ENCODE assay signal across 8 cellular contexts in the genomic region with DNA sequence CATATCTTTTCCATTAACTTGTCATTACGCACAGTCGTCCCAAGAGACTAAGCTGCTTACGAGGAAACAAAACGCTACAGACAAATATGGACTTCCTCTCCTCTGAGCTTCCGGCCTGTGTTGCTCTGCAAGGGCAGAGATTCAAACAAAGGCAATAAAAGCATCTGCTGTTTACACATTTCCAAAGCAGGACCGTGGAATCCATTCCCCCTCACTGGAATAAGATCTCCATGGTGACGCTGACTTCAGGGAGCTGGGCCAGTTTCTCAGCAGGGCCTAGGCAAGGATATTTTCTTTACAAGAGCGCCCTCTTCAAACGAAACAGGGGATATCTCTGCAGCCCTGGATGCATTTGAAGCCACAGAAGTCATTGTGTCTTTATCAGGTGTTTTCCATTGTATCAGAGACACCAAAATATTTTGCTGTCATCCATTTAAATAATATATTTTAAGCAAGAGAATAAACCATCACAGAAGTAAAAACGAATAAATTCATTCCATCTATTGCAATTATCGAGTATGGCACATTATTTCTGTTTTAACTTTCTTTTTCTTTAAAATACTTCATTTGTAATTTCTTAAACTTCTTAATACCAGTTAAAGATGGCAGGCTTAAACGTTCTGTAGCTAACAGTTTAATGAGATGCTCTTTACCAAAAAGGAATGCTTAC.
A peak's percentile ranks its signal among the peaks of the same experiment; 100 is the strongest.
DNase-seq lines count a peak whose midpoint lies in the region; ATAC-seq, FAIRE-seq and TF ChIP-seq lines count a peak whose summit lies in the region.

No MANE protein-coding gene starts in this region.

- H3K27ac ChIP-seq in HepG2 (ENCODE audit: extremely low read length, insufficient read depth, low read length), result no peak overlapping the region

- peaks cover 11% of the 10 kb centered on the region for H3K4me1 Mint-ChIP-seq in type B pancreatic cell (ENCODE audit: unreplicated experiment)

- peaks cover 2% of the 10 kb centered on the region for H3K27me3 Mint-ChIP-seq in type B pancreatic cell

- peak; percentile 89 for FAIRE-seq in D721Med (lab: Jason Lieb, UNC)
- no peak for FAIRE-seq in HepG2 (lab: Jason Lieb, UNC)

- H3K9me3 ChIP-seq in HepG2 (ENCODE audit: low read length), result peaks cover 6% of the 10 kb centered on the region; the same call in 1 of the 2 replicates

- peak; percentile 82 for ATAC-seq in HepG2
- ATAC-seq in HG03045 (IDR thresholded peaks at IDR 0.05; ENCODE audit: unreplicated experiment), result no peak
- ATAC-seq in GM19395 (IDR thresholded peaks at IDR 0.05; ENCODE audit: unreplicated experiment), result no peak

- no peaks in the 10 kb centered on the region for H4K20me1 ChIP-seq in HepG2 (ENCODE audit: insufficient read depth, low read length)

- no peaks in the 10 kb centered on the region; a peak in 1 of 5 replicates for H3K27me3 ChIP-seq in HepG2 (ENCODE audit: control insufficient read depth in 1 of 2, insufficient read depth in 2 of 2, low read length in 2 of 2)

- no peak for TF ChIP-seq RAD21 in HepG2 (CRISPR knock-in tag; IDR thresholded peaks at IDR 0.05)

- TF ChIP-seq CTCF in D721Med (IDR thresholded peaks at IDR 0.05; ENCODE audit: insufficient read depth, missing control alignments) (peak; percentile 66), HepG2 (CRISPR knock-in tag; IDR thresholded peaks at IDR 0.05) (peak; percentile 42; the same call in 1 of the 2 replicates), type B pancreatic cell (conservative IDR thresholded peaks at IDR 0.05) (peak; percentile 82)

- CTCF ChIA-PET in HepG2 (lab: Yijun Ruan, JAX; ENCODE audit: low intra/inter-chr PET ratio, low total read pairs), result no interaction called here

- no peak overlapping the region for H3K4me2 ChIP-seq in HepG2 (ENCODE audit: low read depth, low read length)

- H3K4me3 ChIP-seq in HepG2 (replicated peaks in 1 of 3; ENCODE audit: insufficient read depth in 1 of 3, low read depth in 2 of 3, low read length in 3 of 3), result no peak overlapping the region

- DNase-seq in D721Med (ENCODE audit: insufficient read length, low spot score), result no peak
- peak; percentile 37 for DNase-seq in HK-2 (ENCODE audit: unreplicated experiment)
- DNase-seq in NCI-H82 treated with DMSO at 0.1 percent for 48 hours (lab: John Stamatoyannopoulos, UW; ENCODE audit: unreplicated experiment), result peak; percentile 97
- peak; percentile 91 for DNase-seq in dermis blood vessel endothelial cell
- peak; percentile 12 for DNase-seq in HepG2 (ENCODE audit: low spot score)
- DNase-seq in type B pancreatic cell (ENCODE audit: extremely low spot score, unreplicated experiment), result no peak

- H3K9ac ChIP-seq in HepG2 (ENCODE audit: insufficient read depth, low read depth, low read length), result no peak overlapping the region

- no peak overlapping the region for H2AFZ ChIP-seq in HepG2 (ENCODE audit: low read length)

- H3K4me3 Mint-ChIP-seq in type B pancreatic cell, result peak overlapping the region; percentile 65

- no peaks in the 10 kb centered on the region for H3K36me3 ChIP-seq in HepG2 (replicated peaks in 1 of 2; ENCODE audit: control insufficient read depth in 1 of 2, insufficient read depth in 2 of 2, low read length in 2 of 2)

- in situ Hi-C loops in HepG2 (cut with HindIII; ENCODE audit: extremely low pct_ligation_motif_present, low pct_unique_long_range_greater_than_20kb), result no loop called here

- H3K9me3 Mint-ChIP-seq in type B pancreatic cell, result no peaks in the 10 kb centered on the region

- POLR2A ChIA-PET in HepG2 (lab: Yijun Ruan, JAX), result no interaction called here

- H3K36me3 Mint-ChIP-seq in type B pancreatic cell, result peaks cover 4% of the 10 kb centered on the region

- TF ChIP-seq EP300 in HepG2 (IDR thresholded peaks at IDR 0.05; ENCODE audit: low read depth in 2 of 2, low read length in 2 of 2) (no peak), HepG2 (CRISPR knock-in tag; IDR thresholded peaks at IDR 0.05; ENCODE audit: borderline replicate concordance) (no peak)

- TF ChIP-seq POLR2A in HepG2 (IDR thresholded peaks at IDR 0.05; ENCODE audit: insufficient read depth in 1 of 2, low read depth in 2 of 2, low read length in 2 of 2), result no peak

- intact Hi-C loops in HepG2 (cut with micrococcal nuclease; ENCODE audit: unreplicated experiment), result no loop called here

- no peaks in the 10 kb centered on the region for H3K79me2 ChIP-seq in HepG2 (ENCODE audit: insufficient read depth, low read length)

- no TSS peak for BruUV-seq in HepG2 (replicated peaks; lab: Mats Ljungman, UMichigan)

- 10% methylated on average over 12 of the region's 12 CpGs for WGBS in HepG2 (ENCODE audit: low lambda C conversion rate)

- H3K27ac Mint-ChIP-seq in type B pancreatic cell, result peak overlapping the region; percentile 53

- H3K4me1 ChIP-seq in HepG2 (ENCODE audit: insufficient read depth, low read length), result no peaks in the 10 kb centered on the region

TF ChIP-seq in HepG2, 621 proteins besides CTCF, POLR2A, EP300 and RAD21:
- TF ChIP-seq ZNF234 (CRISPR knock-in tag; conservative IDR thresholded peaks at IDR 0.05) (no peak), ZNF17 (CRISPR knock-in tag; IDR thresholded peaks at IDR 0.05) (no peak), PAX8 (CRISPR knock-in tag; IDR thresholded peaks at IDR 0.05; ENCODE audit: borderline replicate concordance) (no peak), TEAD3 (CRISPR knock-in tag; optimal IDR thresholded peaks at IDR 0.05; ENCODE audit: borderline replicate concordance) (no peak), ZFP1 (CRISPR knock-in tag; IDR thresholded peaks at IDR 0.05) (no peak), SRF (IDR thresholded peaks at IDR 0.05; ENCODE audit: low read depth, low read length) (peak; percentile 68; the same call in 1 of the 2 replicates), STAG1 (CRISPR knock-in tag; IDR thresholded peaks at IDR 0.05) (peak; percentile 16; the same call in 1 of the 2 replicates)
- TF ChIP-seq, protein P1, sequence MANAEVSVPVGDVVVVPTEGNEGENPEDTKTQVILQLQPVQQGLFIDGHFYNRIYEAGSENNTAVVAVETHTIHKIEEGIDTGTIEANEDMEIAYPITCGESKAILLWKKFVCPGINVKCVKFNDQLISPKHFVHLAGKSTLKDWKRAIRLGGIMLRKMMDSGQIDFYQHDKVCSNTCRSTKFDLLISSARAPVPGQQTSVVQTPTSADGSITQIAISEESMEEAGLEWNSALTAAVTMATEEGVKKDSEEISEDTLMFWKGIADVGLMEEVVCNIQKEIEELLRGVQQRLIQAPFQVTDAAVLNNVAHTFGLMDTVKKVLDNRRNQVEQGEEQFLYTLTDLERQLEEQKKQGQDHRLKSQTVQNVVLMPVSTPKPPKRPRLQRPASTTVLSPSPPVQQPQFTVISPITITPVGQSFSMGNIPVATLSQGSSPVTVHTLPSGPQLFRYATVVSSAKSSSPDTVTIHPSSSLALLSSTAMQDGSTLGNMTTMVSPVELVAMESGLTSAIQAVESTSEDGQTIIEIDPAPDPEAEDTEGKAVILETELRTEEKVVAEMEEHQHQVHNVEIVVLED (CRISPR knock-in tag; IDR thresholded peaks at IDR 0.05; ENCODE audit: borderline replicate concordance), result no peak
- TF ChIP-seq, protein P2, sequence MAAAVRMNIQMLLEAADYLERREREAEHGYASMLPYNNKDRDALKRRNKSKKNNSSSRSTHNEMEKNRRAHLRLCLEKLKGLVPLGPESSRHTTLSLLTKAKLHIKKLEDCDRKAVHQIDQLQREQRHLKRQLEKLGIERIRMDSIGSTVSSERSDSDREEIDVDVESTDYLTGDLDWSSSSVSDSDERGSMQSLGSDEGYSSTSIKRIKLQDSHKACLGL (CRISPR knock-in tag; IDR thresholded peaks at IDR 0.05), result no peak
- TF ChIP-seq, protein P3, sequence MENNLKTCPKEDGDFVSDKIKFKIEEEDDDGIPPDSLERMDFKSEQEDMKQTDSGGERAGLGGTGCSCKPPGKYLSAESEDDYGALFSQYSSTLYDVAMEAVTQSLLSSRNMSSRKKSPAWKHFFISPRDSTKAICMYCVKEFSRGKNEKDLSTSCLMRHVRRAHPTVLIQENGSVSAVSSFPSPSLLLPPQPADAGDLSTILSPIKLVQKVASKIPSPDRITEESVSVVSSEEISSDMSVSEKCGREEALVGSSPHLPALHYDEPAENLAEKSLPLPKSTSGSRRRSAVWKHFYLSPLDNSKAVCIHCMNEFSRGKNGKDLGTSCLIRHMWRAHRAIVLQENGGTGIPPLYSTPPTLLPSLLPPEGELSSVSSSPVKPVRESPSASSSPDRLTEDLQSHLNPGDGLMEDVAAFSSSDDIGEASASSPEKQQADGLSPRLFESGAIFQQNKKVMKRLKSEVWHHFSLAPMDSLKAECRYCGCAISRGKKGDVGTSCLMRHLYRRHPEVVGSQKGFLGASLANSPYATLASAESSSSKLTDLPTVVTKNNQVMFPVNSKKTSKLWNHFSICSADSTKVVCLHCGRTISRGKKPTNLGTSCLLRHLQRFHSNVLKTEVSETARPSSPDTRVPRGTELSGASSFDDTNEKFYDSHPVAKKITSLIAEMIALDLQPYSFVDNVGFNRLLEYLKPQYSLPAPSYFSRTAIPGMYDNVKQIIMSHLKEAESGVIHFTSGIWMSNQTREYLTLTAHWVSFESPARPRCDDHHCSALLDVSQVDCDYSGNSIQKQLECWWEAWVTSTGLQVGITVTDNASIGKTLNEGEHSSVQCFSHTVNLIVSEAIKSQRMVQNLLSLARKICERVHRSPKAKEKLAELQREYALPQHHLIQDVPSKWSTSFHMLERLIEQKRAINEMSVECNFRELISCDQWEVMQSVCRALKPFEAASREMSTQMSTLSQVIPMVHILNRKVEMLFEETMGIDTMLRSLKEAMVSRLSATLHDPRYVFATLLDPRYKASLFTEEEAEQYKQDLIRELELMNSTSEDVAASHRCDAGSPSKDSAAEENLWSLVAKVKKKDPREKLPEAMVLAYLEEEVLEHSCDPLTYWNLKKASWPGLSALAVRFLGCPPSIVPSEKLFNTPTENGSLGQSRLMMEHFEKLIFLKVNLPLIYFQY (CRISPR knock-in tag; IDR thresholded peaks at IDR 0.05; ENCODE audit: borderline replicate concordance), result no peak
- TF ChIP-seq, protein P4, sequence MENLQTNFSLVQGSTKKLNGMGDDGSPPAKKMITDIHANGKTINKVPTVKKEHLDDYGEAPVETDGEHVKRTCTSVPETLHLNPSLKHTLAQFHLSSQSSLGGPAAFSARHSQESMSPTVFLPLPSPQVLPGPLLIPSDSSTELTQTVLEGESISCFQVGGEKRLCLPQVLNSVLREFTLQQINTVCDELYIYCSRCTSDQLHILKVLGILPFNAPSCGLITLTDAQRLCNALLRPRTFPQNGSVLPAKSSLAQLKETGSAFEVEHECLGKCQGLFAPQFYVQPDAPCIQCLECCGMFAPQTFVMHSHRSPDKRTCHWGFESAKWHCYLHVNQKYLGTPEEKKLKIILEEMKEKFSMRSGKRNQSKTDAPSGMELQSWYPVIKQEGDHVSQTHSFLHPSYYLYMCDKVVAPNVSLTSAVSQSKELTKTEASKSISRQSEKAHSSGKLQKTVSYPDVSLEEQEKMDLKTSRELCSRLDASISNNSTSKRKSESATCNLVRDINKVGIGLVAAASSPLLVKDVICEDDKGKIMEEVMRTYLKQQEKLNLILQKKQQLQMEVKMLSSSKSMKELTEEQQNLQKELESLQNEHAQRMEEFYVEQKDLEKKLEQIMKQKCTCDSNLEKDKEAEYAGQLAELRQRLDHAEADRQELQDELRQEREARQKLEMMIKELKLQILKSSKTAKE (CRISPR knock-in tag; IDR thresholded peaks at IDR 0.05; ENCODE audit: borderline replicate concordance), result no peak

Comparison
In these comparisons a context has a peak if more than half of its experiments do, and no peak if none do; other contexts are left out.
1. DNase-seq: peak in HK-2 (single experiment), NCI-H82 treated with DMSO at 0.1 percent for 48 hours (single experiment), dermis blood vessel endothelial cell (single experiment) and HepG2 (single experiment); none in D721Med (single experiment) and type B pancreatic cell (single experiment).
2. Peak in every context shown above with its lines, with median percentiles within 50 percentile points of each other: CTCF ChIP-seq.